ENCODE assay signal across 11 cellular contexts in the genomic region with DNA sequence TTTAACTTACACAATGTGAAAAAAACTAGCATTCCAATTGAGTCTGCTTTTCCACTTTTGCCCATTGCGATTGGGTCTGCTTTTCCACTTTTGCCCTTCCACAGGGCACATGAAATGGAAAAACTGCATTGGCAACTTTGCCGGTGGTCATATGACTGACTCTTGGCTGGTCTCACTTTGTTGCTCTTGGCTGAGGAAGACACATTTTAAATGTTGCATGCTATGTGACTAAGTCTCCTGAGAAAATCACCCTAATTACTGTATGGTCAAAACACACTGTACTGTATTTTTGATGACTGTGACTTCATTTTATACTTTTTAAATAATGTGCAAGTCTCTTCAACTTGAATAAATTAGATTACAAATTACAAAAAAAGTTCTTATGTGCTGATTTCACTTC. TPM values are rescaled to one million over a fixed set of nuclear protein-coding genes. Genes with fewer than 3 reads are reported as not detected.
A peak's percentile ranks its signal among the peaks of the same experiment; 100 is the strongest.
DNase-seq lines count a peak whose midpoint lies in the region; ATAC-seq and TF ChIP-seq lines count a peak whose summit lies in the region.
"Had no signal": no experiment of that assay in that cellular context is flagged by ENCODE, and none has a peak within 500 bp of the region (broad histone marks: within the 10 kb centered on the region; RNA-seq: fewer than 3 reads in every experiment).

No MANE protein-coding gene starts in this region.

- H3K4me1 ChIP-seq in CD8-positive, alpha-beta memory T cell (ENCODE audit: insufficient read depth, low read length), result peaks cover 32% of the 10 kb centered on the region
- peaks cover 6% of the 10 kb centered on the region for H3K4me1 ChIP-seq in prostate gland (replicated peaks)

- TF ChIP-seq CTCF in prostate gland (IDR thresholded peaks at IDR 0.05), result no peak

- peak overlapping the region; percentile 63 to 98 (median 94) for H3K27ac Mint-ChIP-seq in CD8-positive, alpha-beta memory T cell
- H3K27ac Mint-ChIP-seq in activated naive CD4-positive, alpha-beta T cell treated with anti-CD3 and anti-CD28 coated beads for 36 hours, result no peak overlapping the region

- no peaks in the 10 kb centered on the region for H3K36me3 ChIP-seq in CD8-positive, alpha-beta memory T cell (ENCODE audit: insufficient read depth, low read length)
- H3K36me3 ChIP-seq in prostate gland, result no peaks in the 10 kb centered on the region

- H3K9me3 ChIP-seq in CD8-positive, alpha-beta memory T cell (ENCODE audit: low read length), result no peaks in the 10 kb centered on the region
- H3K9me3 ChIP-seq in prostate gland, result no peaks in the 10 kb centered on the region

- ATAC-seq in esophagus mucosa, result no peak
- no peak for ATAC-seq in HG03108 (IDR thresholded peaks at IDR 0.05; ENCODE audit: unreplicated experiment)

- H3K4me3 ChIP-seq in CD8-positive, alpha-beta memory T cell (ENCODE audit: low read length), result no peak overlapping the region
- H3K4me3 ChIP-seq in prostate gland, result no peak overlapping the region

- H3K27me3 ChIP-seq in CD8-positive, alpha-beta memory T cell (ENCODE audit: insufficient read depth, low read length, poor library complexity, severe bottlenecking), result no peaks in the 10 kb centered on the region
- no peaks in the 10 kb centered on the region for H3K27me3 ChIP-seq in prostate gland (replicated peaks; ENCODE audit: insufficient read depth)

- TF ChIP-seq POLR2A in prostate gland (IDR thresholded peaks at IDR 0.05), result no peak

- peak overlapping the region in 2 of 7 donors; percentile 3 to 40 for H3K4me3 Mint-ChIP-seq in CD8-positive, alpha-beta memory T cell
- no peak overlapping the region for H3K4me3 Mint-ChIP-seq in activated naive CD4-positive, alpha-beta T cell treated with anti-CD3 and anti-CD28 coated beads for 36 hours

- H3K9me3 Mint-ChIP-seq in CD8-positive, alpha-beta memory T cell, result no peaks in the 10 kb centered on the region
- H3K9me3 Mint-ChIP-seq in activated naive CD4-positive, alpha-beta T cell treated with anti-CD3 and anti-CD28 coated beads for 36 hours, result no peaks in the 10 kb centered on the region
- H3K9me3 Mint-ChIP-seq: T-helper 1 cell treated with Interleukin-12 subunit alpha and Interleukin-12 subunit beta and Interleukin-4 antibody, amounts not matched to agents 30 μg/mL and 1 μg/mL, for 36 hours had no signal

- no peak for DNase-seq in CD8-positive, alpha-beta memory T cell
- DNase-seq in RPMI7951 (ENCODE audit: low read depth), result peak; percentile 78
- peak; percentile 90 for DNase-seq in fibroblast of gingiva (ENCODE audit: low read depth)
- DNase-seq in prostate gland (ENCODE audit: low spot score), result peak; percentile 64
- DNase-seq in DMS153 treated with DMSO at 0.1 percent for 48 hours (lab: John Stamatoyannopoulos, UW; ENCODE audit: unreplicated experiment), result no peak
- DNase-seq in activated naive CD4-positive, alpha-beta T cell treated with anti-CD3 and anti-CD28 coated beads for 36 hours, result no peak
- DNase-seq: DND-41, NCI-H82 had no signal

- peaks cover 0 to 9% (median 2%) of the 10 kb centered on the region in 3 donors for H3K36me3 Mint-ChIP-seq in CD8-positive, alpha-beta memory T cell
- H3K36me3 Mint-ChIP-seq in activated naive CD4-positive, alpha-beta T cell treated with anti-CD3 and anti-CD28 coated beads for 36 hours (ENCODE audit: low read depth), result peaks cover 6% of the 10 kb centered on the region

- 28% methylated on average over 2 of the region's 2 CpGs for WGBS in prostate gland

- H3K27ac ChIP-seq in CD8-positive, alpha-beta memory T cell (ENCODE audit: low read depth, low read length), result no peak overlapping the region
- H3K27ac ChIP-seq in prostate gland, result peak overlapping the region in 1 of 2 donors; percentile 0

- H3K4me1 Mint-ChIP-seq in CD8-positive, alpha-beta memory T cell, result peaks cover 30 to 51% (median 40%) of the 10 kb centered on the region in 3 donors
- H3K4me1 Mint-ChIP-seq in activated naive CD4-positive, alpha-beta T cell treated with anti-CD3 and anti-CD28 coated beads for 36 hours (ENCODE audit: low read depth), result peaks cover 41% of the 10 kb centered on the region

- intact Hi-C loops in prostate gland (cut with DNase I), result no loop called here
- intact Hi-C loops in activated naive CD4-positive, alpha-beta T cell treated with anti-CD3 and anti-CD28 coated beads for 36 hours (cut with micrococcal nuclease), result loop anchor here (5.0 to 10.0 kb wide), 4 partner anchors 1037 to 1613 kb away; a partner anchor contains a TSS

- POLR2A ChIA-PET in CD8-positive, alpha-beta memory T cell (lab: Charles Lee), result interaction anchor here (2.0 to 3.3 kb wide), 2 partner anchors 32 to 53 kb away, joined by 13 to 30 read pairs; a partner anchor contains a TSS

- CTCF ChIA-PET in CD8-positive, alpha-beta memory T cell (lab: Charles Lee), result no interaction called here
- CTCF ChIA-PET in activated naive CD4-positive, alpha-beta T cell treated with anti-CD3 and anti-CD28 coated beads for 36 hours (lab: Charles Lee), result no interaction called here

- no peaks in the 10 kb centered on the region for H3K27me3 Mint-ChIP-seq in CD8-positive, alpha-beta memory T cell
- H3K27me3 Mint-ChIP-seq in activated naive CD4-positive, alpha-beta T cell treated with anti-CD3 and anti-CD28 coated beads for 36 hours (ENCODE audit: low read depth), result no peaks in the 10 kb centered on the region

RNA-seq across cellular contexts. Expression of a gene that starts 1.6 kb away (rescaled TPM):
- total RNA-seq in CD8-positive, alpha-beta memory T cell, result 100 to 1,000 TPM; 111 to 117 TPM
- 25.6 TPM for polyA plus RNA-seq in CD8-positive, alpha-beta memory T cell
- total RNA-seq in RPMI7951 (2014; rRNA removed; shearing (Covaris generic)), result 28.8 and 31.8 TPM in 2 replicates
- total RNA-seq in prostate gland (10 to 100 TPM; 15.2 to 25.3 TPM), esophagus mucosa (27.0 TPM)
- total RNA-seq in activated naive CD4-positive, alpha-beta T cell treated with anti-CD3 and anti-CD28 coated beads for 36 hours, result 10 to 100 TPM; 76.1 to 78.8 TPM

RNA-seq across cellular contexts. Expression of a gene that starts 32.3 kb away (rescaled TPM):
- total RNA-seq in CD8-positive, alpha-beta memory T cell, result 10 to 100 TPM; 34.6 to 36.5 TPM
- 8.4 TPM for polyA plus RNA-seq in CD8-positive, alpha-beta memory T cell
- total RNA-seq in RPMI7951 (2014; rRNA removed; shearing (Covaris generic)), result 15.1 and 20.1 TPM in 2 replicates
- total RNA-seq in prostate gland (10 to 100 TPM; 18.1 to 20.5 TPM), esophagus mucosa (23.7 TPM)
- 10 to 100 TPM; 16.6 to 19.6 TPM for total RNA-seq in activated naive CD4-positive, alpha-beta T cell treated with anti-CD3 and anti-CD28 coated beads for 36 hours

RNA-seq across cellular contexts. Expression of a gene that starts 53.2 kb away (rescaled TPM):
- 10 to 100 TPM; 15.8 to 18.0 TPM for total RNA-seq in CD8-positive, alpha-beta memory T cell
- 17.0 TPM for polyA plus RNA-seq in CD8-positive, alpha-beta memory T cell
- total RNA-seq in RPMI7951 (2014; rRNA removed; shearing (Covaris generic)), result 16.8 TPM in 2 replicates
- total RNA-seq in prostate gland, result 10 to 100 TPM; 14.4 to 25.7 TPM
- 12.5 TPM for total RNA-seq in esophagus mucosa
- total RNA-seq in activated naive CD4-positive, alpha-beta T cell treated with anti-CD3 and anti-CD28 coated beads for 36 hours, result 10 to 100 TPM; 16.1 to 19.1 TPM

Comparison
In these comparisons a context has a peak if more than half of its experiments do, and no peak if none do; other contexts are left out.
1. DNase-seq: peak in RPMI7951 (single experiment), fibroblast of gingiva (single experiment) and prostate gland (single experiment); none in CD8-positive, alpha-beta memory T cell (0 of 5), DMS153 treated with DMSO at 0.1 percent for 48 hours (single experiment) and activated naive CD4-positive, alpha-beta T cell treated with anti-CD3 and anti-CD28 coated beads for 36 hours (single experiment).